14 cellular contexts compared by ENCODE assay signal in genomic region chr3:151219056-151219455, GRCh38. TPM values are rescaled to one million over a fixed set of nuclear protein-coding genes. Genes with fewer than 3 reads are reported as not detected.
DNase-seq lines count a peak whose midpoint lies in the region; ATAC-seq lines count a peak whose summit lies in the region.
"Had no signal": no experiment of that assay in that cellular context is flagged by ENCODE, and none has a peak within 500 bp of the region (broad histone marks: within the 10 kb centered on the region; RNA-seq: fewer than 3 reads in every experiment).

No MANE protein-coding gene starts in this region.

- no peak overlapping the region for H3K23ac ChIP-seq in mesendoderm (ENCODE audit: low read length)

- H3K4me1 ChIP-seq in mesendoderm (ENCODE audit: control insufficient read depth, low read depth, low read length): no peaks in the 10 kb centered on the region

- WGBS in mesendoderm (ENCODE audit: extremely low coverage, insufficient coverage, low lambda C conversion rate): no CpG with 5 or more reads among the region's 1 CpG

- H3K27ac ChIP-seq in mesendoderm (ENCODE audit: low read depth, low read length): no peak overlapping the region

- DNase-seq in AG08396 (ENCODE audit: low spot score): peak; percentile 27
- peak; percentile 46 for DNase-seq in GM04504 (ENCODE audit: low read depth)
- peak; percentile 13 to 41 for DNase-seq in SW 1271 (lab: John Stamatoyannopoulos, UW)
- DNase-seq in glomerular visceral epithelial cell (ENCODE audit: extremely low spot score): peak; percentile 38
- no peak for DNase-seq in mesendoderm
- DNase-seq in dedifferentiated amniotic fluid mesenchymal stem cell (ENCODE audit: extremely low spot score): no peak
- DNase-seq in germinal center (ENCODE audit: low spot score): no peak
- DNase-seq: aorta; COR-L47; islet precursor cell; MV-4-11; NCI-H526 treated with DMSO at 0.1 percent for 48 hours; stimulated activated CD4-positive, alpha-beta T cell treated with anti-CD3 and anti-CD28 coated beads, Interleukin-12 subunit alpha, Interleukin-12 subunit beta, amount 100 ng/mL, for 4 hours had no signal

- no peaks in the 10 kb centered on the region for H3K27me3 ChIP-seq in mesendoderm (ENCODE audit: insufficient read depth, low read length, poor library complexity)

- H2BK120ac ChIP-seq in mesendoderm (ENCODE audit: low read depth, low read length): no peak overlapping the region

- no peaks in the 10 kb centered on the region for H3K79me1 ChIP-seq in mesendoderm (ENCODE audit: low read length)

- H3K18ac ChIP-seq in mesendoderm (ENCODE audit: low read length): no peak overlapping the region

- no peak overlapping the region for H4K5ac ChIP-seq in mesendoderm (ENCODE audit: low read length)

- H3K36me3 ChIP-seq in mesendoderm (ENCODE audit: control insufficient read depth, insufficient read depth, low read length): no peaks in the 10 kb centered on the region

- H3K56ac ChIP-seq in mesendoderm (ENCODE audit: low read length): no peak overlapping the region

- no peak overlapping the region for H2BK5ac ChIP-seq in mesendoderm (ENCODE audit: low read length)

- H2AK5ac ChIP-seq in mesendoderm (ENCODE audit: low read length): no peak overlapping the region

- no peak overlapping the region for H3K4me2 ChIP-seq in mesendoderm (ENCODE audit: low read length)

- no peak for ATAC-seq in GM21825 (IDR thresholded peaks at IDR 0.05; ENCODE audit: unreplicated experiment)

- no peak overlapping the region for H3K4ac ChIP-seq in mesendoderm (ENCODE audit: low read depth, low read length)

- H4K8ac ChIP-seq in mesendoderm (ENCODE audit: low read depth, low read length): no peak overlapping the region

- H3K79me2 ChIP-seq in mesendoderm (ENCODE audit: control insufficient read depth, insufficient read depth, low read length): no peaks in the 10 kb centered on the region

- no peak overlapping the region for H2BK15ac ChIP-seq in mesendoderm (replicated peaks; ENCODE audit: low read depth)

- H3K4me3 ChIP-seq in mesendoderm (ENCODE audit: low read length): no peak overlapping the region

- H3K9ac ChIP-seq in mesendoderm (ENCODE audit: low read length): no peak overlapping the region

RNA-seq across cellular contexts. Expression of gene GPR171, which starts 16.0 kb away (rescaled TPM):
- polyA plus RNA-seq in mesendoderm (2013, experiment 1 of 2): not detected
- not detected for polyA plus RNA-seq in mesendoderm (2013, experiment 2 of 2)

RNA-seq across cellular contexts. Expression of gene P2RY14, which starts 59.3 kb away (rescaled TPM):
- 0.01 TPM for polyA plus RNA-seq in mesendoderm (2013, experiment 1 of 2)
- 0.03 TPM for polyA plus RNA-seq in mesendoderm (2013, experiment 2 of 2)

Comparison
In these comparisons a context has a peak if more than half of its experiments do, and no peak if none do; other contexts are left out.
1. DNase-seq: peak in AG08396 (single experiment), GM04504 (single experiment), SW 1271 (2 of 2) and glomerular visceral epithelial cell (single experiment); none in mesendoderm (single experiment), dedifferentiated amniotic fluid mesenchymal stem cell (single experiment) and germinal center (single experiment).